Comparison of ENCODE assay signal across 8 cellular contexts in genomic region chr16:78770353-78771091, GRCh38.
DNase-seq lines count a peak whose midpoint lies in the region; ATAC-seq and TF ChIP-seq lines count a peak whose summit lies in the region.

No MANE protein-coding gene starts in this region.

- H3K36me3 ChIP-seq in stomach, result no peaks in the 10 kb centered on the region

- no peak overlapping the region for H3K4me3 Mint-ChIP-seq in HFFc6
- H3K4me3 Mint-ChIP-seq in nephron, result no peak overlapping the region

- H3K4me1 ChIP-seq in stomach, result peaks cover 7 to 12% (median 11%) of the 10 kb centered on the region in 4 donors

- H3K27ac ChIP-seq in stomach, result no peak overlapping the region

- no peak overlapping the region for H3K27ac Mint-ChIP-seq in HFFc6
- H3K27ac Mint-ChIP-seq in nephron, result no peak overlapping the region

- H3K9me3 ChIP-seq in stomach, result no peaks in the 10 kb centered on the region

- intact Hi-C loops in stomach (cut with DNase I; ENCODE audit: low total_unique reads), result no loop called here

- H3K36me3 Mint-ChIP-seq in HFFc6 (ENCODE audit: low read depth) (peaks cover 6% of the 10 kb centered on the region; the same call in 1 of the 2 replicates), nephron (ENCODE audit: low read depth) (no peaks in the 10 kb centered on the region)

- H3K4me3 ChIP-seq in GM12864 (ENCODE audit: low read depth, low read length) (no peak overlapping the region), epithelial cell of proximal tubule (ENCODE audit: low read depth, low read length) (no peak overlapping the region), stomach (no peak overlapping the region)

- 27 to 36% (median 32%) methylated on average over 18 to 23 of the region's 23 CpGs for WGBS in stomach, 5 donors

- H3K4me1 Mint-ChIP-seq in HFFc6 (ENCODE audit: low read depth) (no peaks in the 10 kb centered on the region), nephron (peaks cover 16% of the 10 kb centered on the region)

- H3K9me3 Mint-ChIP-seq in HFFc6, result peaks cover 57% of the 10 kb centered on the region
- H3K9me3 Mint-ChIP-seq in nephron, result peaks cover 14% of the 10 kb centered on the region

- no peak for TF ChIP-seq EP300 in stomach (IDR thresholded peaks at IDR 0.05)

- TF ChIP-seq CTCF in GM12864 (IDR thresholded peaks at IDR 0.05; ENCODE audit: low read depth, low read length, missing control alignments) (peak; percentile 86), HFFc6 (IDR thresholded peaks at IDR 0.05) (peak; percentile 64), epithelial cell of proximal tubule (conservative IDR thresholded peaks at IDR 0.05; ENCODE audit: low read depth, low read length) (peak; percentile 60), nephron (IDR thresholded peaks at IDR 0.05; ENCODE audit: unreplicated experiment in 3 of 3) (peak; percentile 38 to 57 (median 48)), stomach (IDR thresholded peaks at IDR 0.05) (peak in 5 of 7 experiments; percentile 43 to 91 (median 66))

- H3K27me3 Mint-ChIP-seq in HFFc6 (ENCODE audit: insufficient read depth), result no peaks in the 10 kb centered on the region; the same call in 1 of the 2 replicates
- H3K27me3 Mint-ChIP-seq in nephron (ENCODE audit: low read depth), result no peaks in the 10 kb centered on the region

- no peak for ATAC-seq in GM18511 (IDR thresholded peaks at IDR 0.05; ENCODE audit: unreplicated experiment)

- no peak for DNase-seq in GM12864 (ENCODE audit: low read depth)
- no peak for DNase-seq in HFFc6
- DNase-seq in NCI-H748 treated with DMSO at 0.1 percent for 48 hours (lab: John Stamatoyannopoulos, UW), result peak; percentile 44
- DNase-seq in activated CD8-positive, alpha-beta memory T cell treated with anti-CD3 and anti-CD28 coated beads for 48 hours (ENCODE audit: low read depth in 2 of 3, low spot score in 2 of 3), result peak; percentile 45 to 82 (median 49)
- no peak for DNase-seq in epithelial cell of proximal tubule (ENCODE audit: low read depth)
- peak; percentile 78 for DNase-seq in stomach

- TF ChIP-seq POLR2A in stomach (IDR thresholded peaks at IDR 0.05), result no peak

- H3K27me3 ChIP-seq in stomach, result no peaks in the 10 kb centered on the region

Comparison
In these comparisons a context has a peak if more than half of its experiments do, and no peak if none do; other contexts are left out.
1. DNase-seq: peak in NCI-H748 treated with DMSO at 0.1 percent for 48 hours (single experiment), activated CD8-positive, alpha-beta memory T cell treated with anti-CD3 and anti-CD28 coated beads for 48 hours (3 of 3) and stomach (single experiment); none in GM12864 (single experiment), HFFc6 (single experiment) and epithelial cell of proximal tubule (single experiment).
2. Peak in every context shown above with its lines, with median percentiles within 50 percentile points of each other: CTCF ChIP-seq.